Comparison of ENCODE assay signal across 8 cellular contexts in genomic region chr10:94362360-94363250, GRCh38. TPM values are rescaled to one million over a fixed set of nuclear protein-coding genes. Genes with fewer than 3 reads are reported as not detected.
A peak's percentile ranks its signal among the peaks of the same experiment; 100 is the strongest.
DNase-seq lines count a peak whose midpoint lies in the region; ATAC-seq and TF ChIP-seq lines count a peak whose summit lies in the region.

A gene with protein sequence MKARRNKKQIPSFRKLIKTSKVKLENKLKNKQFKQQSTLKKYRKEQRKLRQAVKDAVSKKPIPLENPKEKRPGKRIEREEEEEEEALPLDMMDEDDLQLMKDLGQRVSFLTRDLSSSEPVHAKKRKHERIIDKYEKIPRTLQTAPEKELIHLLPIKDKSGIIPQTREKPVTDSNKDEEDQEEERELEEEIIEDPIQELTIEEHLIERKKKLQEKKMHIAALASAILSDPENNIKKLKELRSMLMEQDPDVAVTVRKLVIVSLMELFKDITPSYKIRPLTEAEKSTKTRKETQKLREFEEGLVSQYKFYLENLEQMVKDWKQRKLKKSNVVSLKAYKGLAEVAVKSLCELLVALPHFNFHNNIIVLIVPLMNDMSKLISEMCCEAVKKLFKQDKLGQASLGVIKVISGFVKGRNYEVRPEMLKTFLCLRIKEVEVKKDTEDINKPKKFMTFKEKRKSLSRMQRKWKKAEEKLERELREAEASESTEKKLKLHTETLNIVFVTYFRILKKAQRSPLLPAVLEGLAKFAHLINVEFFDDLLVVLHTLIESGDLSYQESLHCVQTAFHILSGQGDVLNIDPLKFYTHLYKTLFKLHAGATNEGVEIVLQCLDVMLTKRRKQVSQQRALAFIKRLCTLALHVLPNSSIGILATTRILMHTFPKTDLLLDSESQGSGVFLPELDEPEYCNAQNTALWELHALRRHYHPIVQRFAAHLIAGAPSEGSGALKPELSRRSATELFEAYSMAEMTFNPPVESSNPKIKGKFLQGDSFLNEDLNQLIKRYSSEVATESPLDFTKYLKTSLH (minus strand): TSS chr10:94362939. CDS start chr10:94362838, 101 bp downstream.

- ATAC-seq in GM18873 (IDR thresholded peaks at IDR 0.05; ENCODE audit: low FRiP score, unreplicated experiment), result peak; percentile 94
- peak; percentile 99 for ATAC-seq in HG03139 (IDR thresholded peaks at IDR 0.05; ENCODE audit: unreplicated experiment)
- peak; percentile 99 for ATAC-seq in WTC11

- H3K4me3 Mint-ChIP-seq in WTC11 (peak within 1 kb of the TSS; percentile 94), immature natural killer cell (peak within 1 kb of the TSS; percentile 91 to 98 (median 95))

- peak; percentile 95 for DNase-seq in AG08396 (ENCODE audit: low spot score)
- DNase-seq in NCI-H2227 treated with DMSO at 0.1 percent for 48 hours (lab: John Stamatoyannopoulos, UW), result peak; percentile 69
- peak; percentile 96 for DNase-seq in WTC11 (ENCODE audit: low spot score)
- peak in 60 of 61 donors; percentile 26 to 98 (median 91) for DNase-seq in caudate nucleus (lab: John Stamatoyannopoulos, UW)
- DNase-seq in immature natural killer cell, result peak; percentile 90 to 92 (median 91)
- DNase-seq in smooth muscle cell of the brain vasculature (ENCODE audit: low read depth, low spot score), result peak; percentile 81

- POLR2A ChIA-PET in WTC11 (lab: Charles Lee), result no interaction called here

- H3K4me1 Mint-ChIP-seq in WTC11 (peaks cover 10% of the 10 kb centered on the region), immature natural killer cell (peaks cover 25 to 52% of the 10 kb centered on the region in 2 donors)

- H3K36me3 Mint-ChIP-seq in WTC11, result peaks cover 20% of the 10 kb centered on the region
- peaks cover 4 to 17% (median 5%) of the 10 kb centered on the region in 3 donors for H3K36me3 Mint-ChIP-seq in immature natural killer cell

- peaks cover 38% of the 10 kb centered on the region for H3K27me3 Mint-ChIP-seq in WTC11 (ENCODE audit: low read depth)
- H3K27me3 Mint-ChIP-seq in immature natural killer cell (ENCODE audit: low read depth in 3 of 3), result peaks cover 2 to 12% (median 5%) of the 10 kb centered on the region in 3 donors

- no peak for TF ChIP-seq CTCF in WTC11 (IDR thresholded peaks at IDR 0.05)

- H3K27ac Mint-ChIP-seq in WTC11 (0 out of 2 replicates have a peak within 1 kb of the TSS, but pooled peaks have one; percentile 10), immature natural killer cell (peak within 1 kb of the TSS; percentile 92 to 97 (median 96))

- H3K27ac ChIP-seq in caudate nucleus (ENCODE audit: low read depth, low read length), result peak within 1 kb of the TSS; percentile 87

- CTCF ChIA-PET in WTC11 (lab: Charles Lee), result interaction anchor here (1.2 to 1.8 kb wide), 4 partner anchors 40 to 83 kb away, joined by 3 to 9 read pairs (median 4); partner anchors contain the start of gene TBC1D12

- no peaks in the 10 kb centered on the region for H3K9me3 Mint-ChIP-seq in WTC11
- no peaks in the 10 kb centered on the region for H3K9me3 Mint-ChIP-seq in immature natural killer cell

TF ChIP-seq in WTC11, 78 proteins besides CTCF, POLR2A, EP300 and RAD21 (continues in another document):
- TF ChIP-seq IRF1 (CRISPR knock-in tag; IDR thresholded peaks at IDR 0.05), result peak; percentile 98
- TF ChIP-seq CREM (CRISPR knock-in tag; IDR thresholded peaks at IDR 0.05), result peak; percentile 87; the same call in 1 of the 2 replicates
- TF ChIP-seq GABPB1 (CRISPR knock-in tag; IDR thresholded peaks at IDR 0.05), result peak; percentile 93
- TF ChIP-seq SP1 (CRISPR knock-in tag; conservative IDR thresholded peaks at IDR 0.05), result peak; percentile 96
- TF ChIP-seq JUN (CRISPR knock-in tag; IDR thresholded peaks at IDR 0.05), result peak; percentile 95
- TF ChIP-seq IRF2 (CRISPR knock-in tag; IDR thresholded peaks at IDR 0.05; ENCODE audit: borderline replicate concordance, low read depth), result peak; percentile 77; the same call in 1 of the 2 replicates
- TF ChIP-seq ATF1 (CRISPR knock-in tag; IDR thresholded peaks at IDR 0.05), result peak; percentile 83; the same call in 1 of the 2 replicates
- TF ChIP-seq SMAD4 (CRISPR knock-in tag; IDR thresholded peaks at IDR 0.05), result peak; percentile 89
- TF ChIP-seq E2F4 (CRISPR knock-in tag; IDR thresholded peaks at IDR 0.05; ENCODE audit: borderline replicate concordance, low read depth), result peak; percentile 90
- TF ChIP-seq FOXP1 (CRISPR knock-in tag; IDR thresholded peaks at IDR 0.05; ENCODE audit: borderline replicate concordance), result peak; percentile 99
- TF ChIP-seq TP53 (CRISPR knock-in tag; IDR thresholded peaks at IDR 0.05), result peak; percentile 96
- TF ChIP-seq NFATC4 (CRISPR knock-in tag; IDR thresholded peaks at IDR 0.05), result no peak
- peak; percentile 80; the same call in 1 of the 2 replicates for TF ChIP-seq NR2C2 (CRISPR knock-in tag; IDR thresholded peaks at IDR 0.05)
- TF ChIP-seq SOX15 (CRISPR knock-in tag; IDR thresholded peaks at IDR 0.05), result no peak
- TF ChIP-seq ZBTB21 (CRISPR knock-in tag; IDR thresholded peaks at IDR 0.05; ENCODE audit: borderline replicate concordance), result peak; percentile 93
- TF ChIP-seq ZNF219 (CRISPR knock-in tag; IDR thresholded peaks at IDR 0.05; ENCODE audit: borderline replicate concordance), result peak; percentile 95
- no peak for TF ChIP-seq AR (CRISPR knock-in tag; IDR thresholded peaks at IDR 0.05)
- no peak for TF ChIP-seq RORB (CRISPR knock-in tag; IDR thresholded peaks at IDR 0.05)
- TF ChIP-seq ZBTB43 (CRISPR knock-in tag; IDR thresholded peaks at IDR 0.05), result peak; percentile 97
- TF ChIP-seq ETV6 (CRISPR knock-in tag; IDR thresholded peaks at IDR 0.05), result peak; percentile 99
- no peak for TF ChIP-seq GTF2I (CRISPR knock-in tag; conservative IDR thresholded peaks at IDR 0.05)
- TF ChIP-seq, protein P1, sequence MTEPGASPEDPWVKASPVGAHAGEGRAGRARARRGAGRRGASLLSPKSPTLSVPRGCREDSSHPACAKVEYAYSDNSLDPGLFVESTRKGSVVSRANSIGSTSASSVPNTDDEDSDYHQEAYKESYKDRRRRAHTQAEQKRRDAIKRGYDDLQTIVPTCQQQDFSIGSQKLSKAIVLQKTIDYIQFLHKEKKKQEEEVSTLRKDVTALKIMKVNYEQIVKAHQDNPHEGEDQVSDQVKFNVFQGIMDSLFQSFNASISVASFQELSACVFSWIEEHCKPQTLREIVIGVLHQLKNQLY (CRISPR knock-in tag; IDR thresholded peaks at IDR 0.05), result peak; percentile 81; the same call in 1 of the 2 replicates
- TF ChIP-seq ZNF317 (CRISPR knock-in tag; IDR thresholded peaks at IDR 0.05; ENCODE audit: borderline replicate concordance, low read depth), result peak; percentile 60; the same call in 1 of the 2 replicates

RNA-seq across cellular contexts. Expression of the gene that starts here (rescaled TPM):
- 25.5 to 28.3 TPM (median 26.1 TPM) in 3 replicates for total RNA-seq in WTC11 (2021)
- polyA plus RNA-seq in immature natural killer cell, result 10 to 100 TPM in 1 of 3 donors, 1 to 10 TPM in 2; 6.7 to 10.1 (median 7.8) TPM

Comparison
In these comparisons a context has a peak if more than half of its experiments do, and no peak if none do; other contexts are left out.
1. Peak in every context shown above with its lines: DNase-seq, ATAC-seq and H3K27ac ChIP-seq.